Comparison of ENCODE assay signal across 16 cellular contexts in the genomic region with DNA sequence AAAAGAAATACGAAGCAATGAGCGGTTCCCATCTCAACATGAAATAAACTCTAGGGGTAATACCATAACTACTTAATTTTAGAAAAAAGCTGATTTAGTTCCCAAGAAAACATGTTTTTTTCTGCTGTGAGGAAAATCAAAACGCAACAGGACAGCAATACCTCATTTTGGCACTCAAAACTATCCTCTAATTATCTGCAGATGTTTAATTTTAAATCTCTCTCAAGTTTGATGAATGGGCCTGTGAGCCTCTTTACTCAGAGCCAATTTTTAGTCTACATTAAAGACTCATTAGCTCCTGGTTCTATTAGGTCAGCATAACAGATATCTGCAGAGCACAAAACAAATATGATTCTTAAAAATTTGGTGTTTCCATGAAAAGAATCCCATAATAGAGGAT.
"Had no signal": no experiment of that assay in that cellular context is flagged by ENCODE, and none has a peak within 500 bp of the region (broad histone marks: within the 10 kb centered on the region; RNA-seq: fewer than 3 reads in every experiment).

No MANE protein-coding gene starts in this region.

- H3K27ac Mint-ChIP-seq: activated naive CD4-positive, alpha-beta T cell treated with anti-CD3 and anti-CD28 coated beads for 36 hours; activated naive CD8-positive, alpha-beta T cell treated with anti-CD3 and anti-CD28 coated beads, Interleukin-2, amount 50 U/mL, for 24 hours; activated T-helper 2 cell treated with anti-CD3 and anti-CD28 coated beads, Interferon-gamma antibody, Interleukin-2, Interleukin-4, amounts not matched to agents 10 μg/mL and 5 μg/mL and 100 μg/mL, durations not matched to agents 14 hours and 24 hours and 36 hours; endodermal cell had no signal

- H3K9me3 ChIP-seq: ascending aorta, left lung, prostate gland, thoracic aorta had no signal

- ATAC-seq: activated CD4-positive, CD25-positive, alpha-beta regulatory T cell treated with anti-CD3 and anti-CD28 coated beads, Interleukin-2, amount 50 U/mL, for 24 hours; activated naive CD8-positive, alpha-beta T cell treated with anti-CD3 and anti-CD28 coated beads, Interleukin-2, amount 50 U/mL, for 24 hours; left lung had no signal

- H3K4me1 ChIP-seq: prostate gland had no signal

- H3K4me1 Mint-ChIP-seq: endodermal cell had no signal

- DNase-seq: activated naive CD4-positive, alpha-beta T cell treated with anti-CD3 and anti-CD28 coated beads for 36 hours; activated naive CD8-positive, alpha-beta T cell treated with anti-CD3 and anti-CD28 coated beads, Interleukin-2, amount 50 U/mL, for 24 hours; endodermal cell; erythroblast; hippocampal formation; kidney; left lung; mammary epithelial cell; naive B cell; stimulated activated CD4-positive, alpha-beta T cell treated with anti-CD3 and anti-CD28 coated beads, Interleukin-1b, Interleukin-23, amount 100 ng/mL, for 48 hours; SW 1271 had no signal

- H3K36me3 ChIP-seq: prostate gland, thoracic aorta had no signal

- H3K27me3 Mint-ChIP-seq: activated naive CD8-positive, alpha-beta T cell treated with anti-CD3 and anti-CD28 coated beads, Interleukin-2, amount 50 U/mL, for 24 hours; naive B cell had no signal

- H3K4me3 Mint-ChIP-seq: activated naive CD4-positive, alpha-beta T cell treated with anti-CD3 and anti-CD28 coated beads for 36 hours; activated naive CD8-positive, alpha-beta T cell treated with anti-CD3 and anti-CD28 coated beads, Interleukin-2, amount 50 U/mL, for 24 hours; endodermal cell; naive B cell had no signal

- H3K9me3 Mint-ChIP-seq: activated naive CD4-positive, alpha-beta T cell treated with anti-CD3 and anti-CD28 coated beads for 36 hours; activated naive CD8-positive, alpha-beta T cell treated with anti-CD3 and anti-CD28 coated beads, Interleukin-2, amount 50 U/mL, for 24 hours; activated T-helper 2 cell treated with anti-CD3 and anti-CD28 coated beads, Interferon-gamma antibody, Interleukin-2, Interleukin-4, amounts not matched to agents 10 μg/mL and 5 μg/mL and 100 μg/mL, durations not matched to agents 14 hours and 24 hours and 36 hours; endodermal cell; naive B cell had no signal

- H3K4me3 ChIP-seq: ascending aorta, left lung, prostate gland, thoracic aorta had no signal

- H3K27ac ChIP-seq: ascending aorta, left lung, prostate gland, thoracic aorta had no signal

- H3K27me3 ChIP-seq: ascending aorta, left lung had no signal
